In the genomic region with DNA sequence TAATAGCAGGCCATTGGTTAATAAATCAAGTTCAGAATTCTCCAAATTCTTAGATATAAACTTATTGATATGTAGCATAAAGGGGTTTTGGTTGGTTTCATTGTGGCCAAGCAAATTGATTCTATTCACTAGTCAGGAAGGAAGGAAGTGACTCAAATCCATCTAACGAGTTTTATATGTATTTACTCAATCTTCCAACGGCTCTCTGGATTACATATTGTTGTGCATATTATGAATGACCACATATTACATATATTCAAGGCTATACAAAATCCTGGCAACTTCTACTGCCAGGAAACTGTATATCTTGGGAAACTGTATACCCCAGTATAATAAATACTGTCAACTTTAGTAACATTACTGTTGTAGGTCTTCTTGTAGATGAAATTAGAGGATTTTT, we compare ENCODE assay signal across 19 cellular contexts.
"Had no signal": no experiment of that assay in that cellular context is flagged by ENCODE, and none has a peak within 500 bp of the region (broad histone marks: within the 10 kb centered on the region; RNA-seq: fewer than 3 reads in every experiment).

No MANE protein-coding gene starts in this region.

- H3K27ac ChIP-seq: hepatocyte, left ventricle myocardium inferior, stomach, suprapubic skin, transverse colon had no signal

- ATAC-seq: esophagus mucosa; naive thymus-derived CD8-positive, alpha-beta T cell; sciatic nerve; stimulated activated effector memory CD8-positive, alpha-beta T cell treated with anti-CD3 and anti-CD28 coated beads, Interleukin-12 subunit alpha, Interleukin-12 subunit beta, amount 100 ng/mL, for 72 hours; WTC11 had no signal

- H3K27me3 ChIP-seq: hepatocyte, stomach, suprapubic skin, transverse colon had no signal

- H3K36me3 ChIP-seq: left ventricle myocardium inferior, stomach, suprapubic skin, transverse colon had no signal

- H3K4me3 ChIP-seq: hepatocyte, left ventricle myocardium inferior, stomach, suprapubic skin, transverse colon had no signal

- H3K4me2 ChIP-seq: hepatocyte had no signal

- H3K4me1 ChIP-seq: left ventricle myocardium inferior, stomach, suprapubic skin, transverse colon had no signal

- H3K9me3 ChIP-seq: stomach, suprapubic skin, transverse colon had no signal

- DNase-seq: activated gamma-delta T cell treated with Interleukin-2 at 50 U/mL for 16 hours; activated T-cell treated with anti-CD3 and anti-CD28 coated beads, Interleukin-2, amount 50 U/mL, for 1 hour; anterior cingulate cortex; effector memory CD4-positive, alpha-beta T cell; foreskin melanocyte; immature natural killer cell; left ventricle myocardium inferior; mammary epithelial cell; naive thymus-derived CD8-positive, alpha-beta T cell; small intestine; stimulated activated CD4-positive, alpha-beta T cell treated with anti-CD3 and anti-CD28 coated beads, Interleukin-2, amount 100 ng/mL, for 24 hours; stomach; transverse colon had no signal
